Comparison of ENCODE assay signal across 1 cellular context in the genomic region with DNA sequence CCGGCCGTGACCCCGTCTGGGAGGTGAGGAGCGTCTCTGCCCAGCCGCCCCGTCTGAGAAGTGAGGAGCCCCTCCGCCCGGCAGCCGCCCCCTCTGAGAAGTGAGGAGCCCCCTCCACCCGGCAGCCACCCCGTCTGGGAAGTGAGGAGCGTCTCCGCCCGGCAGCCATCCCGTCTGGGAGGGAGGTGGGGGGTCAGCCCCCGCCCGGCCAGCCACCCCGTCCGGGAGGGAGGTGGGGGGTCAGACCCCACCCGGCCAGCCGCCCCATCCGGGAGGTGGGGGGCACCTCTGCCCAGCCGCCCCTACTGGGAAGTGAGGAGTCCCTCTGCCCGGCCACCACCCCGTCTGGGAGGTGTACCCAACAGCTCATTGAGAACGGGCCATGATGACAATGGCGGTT. TPM values are rescaled to one million over a fixed set of nuclear protein-coding genes. Genes with fewer than 3 reads are reported as not detected.
"Had no signal": no experiment of that assay in that cellular context is flagged by ENCODE, and none has a peak within 500 bp of the region (broad histone marks: within the 10 kb centered on the region; RNA-seq: fewer than 3 reads in every experiment).

No MANE protein-coding gene starts in this region.

RNA-seq across cellular contexts. Expression of a gene that starts 26.1 kb away (rescaled TPM):
- polyA plus RNA-seq: immature natural killer cell had no signal
